19 cellular contexts compared by ENCODE assay signal in genomic region chr9:98778711-98779530, GRCh38. TPM values are rescaled to one million over a fixed set of nuclear protein-coding genes. Genes with fewer than 3 reads are reported as not detected.
A peak's percentile ranks its signal among the peaks of the same experiment; 100 is the strongest.
DNase-seq lines count a peak whose midpoint lies in the region; ATAC-seq and TF ChIP-seq lines count a peak whose summit lies in the region.
"Had no signal": no experiment of that assay in that cellular context is flagged by ENCODE, and none has a peak within 500 bp of the region (broad histone marks: within the 10 kb centered on the region; RNA-seq: fewer than 3 reads in every experiment).

No MANE protein-coding gene starts in this region.

- H3K36me3 Mint-ChIP-seq in brain = peaks cover 40% of the 10 kb centered on the region
- peaks cover 61% of the 10 kb centered on the region for H3K36me3 Mint-ChIP-seq in activated T-cell treated with anti-CD3 and anti-CD28 coated beads, Interleukin-2, amount 50 U/mL, for 24 hours (ENCODE audit: low read depth)

- peaks cover 13% of the 10 kb centered on the region for H3K4me1 ChIP-seq in foreskin keratinocyte

- DNase-seq in HuH-7.5 (ENCODE audit: low spot score) (peak; percentile 76), left colon (no peak), renal cortical epithelial cell (ENCODE audit: low read depth) (peak; percentile 80), foreskin keratinocyte (no peak)
- no peak for DNase-seq in activated T-cell treated with anti-CD3 and anti-CD28 coated beads, Interleukin-2, amount 50 U/mL, for 24 hours
- DNase-seq: activated CD4-positive, alpha-beta T cell treated with anti-CD3 and anti-CD28 coated beads for 48 hours; activated T-cell treated with anti-CD3 and anti-CD28 coated beads, Interleukin-2, amount 50 U/mL, for 1 hour; cerebellar nuclear complex; DMS79 treated with DMSO at 0.1 percent for 48 hours; hippocampal formation; Kasumi-1; naive thymus-derived CD8-positive, alpha-beta T cell; NCI-H1436; SJCRH30; T1000 had no signal

- no peaks in the 10 kb centered on the region for H3K27me3 Mint-ChIP-seq in brain
- H3K27me3 Mint-ChIP-seq in activated T-cell treated with anti-CD3 and anti-CD28 coated beads, Interleukin-2, amount 50 U/mL, for 24 hours = no peaks in the 10 kb centered on the region
- H3K27me3 Mint-ChIP-seq: B cell; naive thymus-derived CD8-positive, alpha-beta T cell had no signal

- no peaks in the 10 kb centered on the region for H3K27me3 ChIP-seq in foreskin keratinocyte
- H3K27me3 ChIP-seq: SJCRH30 had no signal

- H3K4me3 Mint-ChIP-seq in brain = no peak overlapping the region
- H3K4me3 Mint-ChIP-seq in activated T-cell treated with anti-CD3 and anti-CD28 coated beads, Interleukin-2, amount 50 U/mL, for 24 hours = no peak overlapping the region
- H3K4me3 Mint-ChIP-seq: B cell; naive thymus-derived CD8-positive, alpha-beta T cell had no signal

- peaks cover 9% of the 10 kb centered on the region for H3K4me1 Mint-ChIP-seq in brain
- H3K4me1 Mint-ChIP-seq in activated T-cell treated with anti-CD3 and anti-CD28 coated beads, Interleukin-2, amount 50 U/mL, for 24 hours (ENCODE audit: low read depth) = no peaks in the 10 kb centered on the region
- H3K4me1 Mint-ChIP-seq: B cell had no signal

- H3K9me3 Mint-ChIP-seq in brain = no peaks in the 10 kb centered on the region
- H3K9me3 Mint-ChIP-seq in activated T-cell treated with anti-CD3 and anti-CD28 coated beads, Interleukin-2, amount 50 U/mL, for 24 hours = no peaks in the 10 kb centered on the region
- H3K9me3 Mint-ChIP-seq: naive thymus-derived CD8-positive, alpha-beta T cell had no signal

- TF ChIP-seq CTCF in brain (conservative IDR thresholded peaks at IDR 0.05) = no peak
- no peak for TF ChIP-seq CTCF in foreskin keratinocyte (conservative IDR thresholded peaks at IDR 0.05)

- ATAC-seq in left colon = peak; percentile 30
- no peak for ATAC-seq in GM18517 (IDR thresholded peaks at IDR 0.05; ENCODE audit: unreplicated experiment)
- ATAC-seq in foreskin keratinocyte = no peak
- ATAC-seq: esophagus mucosa; naive thymus-derived CD8-positive, alpha-beta T cell had no signal

- peak overlapping the region; percentile 23 to 88 (median 73) for H3K27ac Mint-ChIP-seq in brain
- H3K27ac Mint-ChIP-seq in activated T-cell treated with anti-CD3 and anti-CD28 coated beads, Interleukin-2, amount 50 U/mL, for 24 hours = no peak overlapping the region
- H3K27ac Mint-ChIP-seq: B cell had no signal

- no peak overlapping the region for H3K27ac ChIP-seq in foreskin keratinocyte
- H3K27ac ChIP-seq: SJCRH30 had no signal

- intact Hi-C loops in left colon (cut with DNase I, micrococcal nuclease) = loop anchor here in 1 of 2 donors (10.0 kb wide), 1 partner anchor 464 kb away; no protein-coding TSS in a partner anchor

RNA-seq across cellular contexts. Expression of gene ANKS6, which starts 17.4 kb away (rescaled TPM):
- polyA plus RNA-seq in brain (ENCODE audit: insufficient read depth, low read depth, low replicate concordance) = 14.3 TPM
- total RNA-seq in left colon = 10 to 100 TPM; 15.9 to 28.4 TPM
- total RNA-seq in renal cortical epithelial cell = 11.3 and 26.1 TPM in 2 replicates
- total RNA-seq in foreskin keratinocyte = 17.0 and 17.5 TPM in 2 replicates
- polyA plus RNA-seq in foreskin keratinocyte = 15.3 and 17.7 TPM in 2 replicates

RNA-seq across cellular contexts. Expression of gene GALNT12, which starts 28.5 kb away (rescaled TPM):
- polyA plus RNA-seq in brain (ENCODE audit: insufficient read depth, low read depth, low replicate concordance) (1.9 TPM), foreskin keratinocyte (0.19 and 0.48 TPM in 2 replicates)
- total RNA-seq in left colon (100 to 1,000 TPM; 115 to 156 TPM), renal cortical epithelial cell (4.3 and 10.9 TPM in 2 replicates), foreskin keratinocyte (0.34 and 0.81 TPM in 2 replicates)

Comparison
In these comparisons a context has a peak if more than half of its experiments do, and no peak if none do; other contexts are left out.
1. DNase-seq: peak in HuH-7.5 (single experiment) and renal cortical epithelial cell (single experiment); none in left colon (0 of 2), activated T-cell treated with anti-CD3 and anti-CD28 coated beads, Interleukin-2, amount 50 U/mL, for 24 hours (single experiment) and foreskin keratinocyte (0 of 2).